Comparison of ENCODE assay signal across 8 cellular contexts in the genomic region with DNA sequence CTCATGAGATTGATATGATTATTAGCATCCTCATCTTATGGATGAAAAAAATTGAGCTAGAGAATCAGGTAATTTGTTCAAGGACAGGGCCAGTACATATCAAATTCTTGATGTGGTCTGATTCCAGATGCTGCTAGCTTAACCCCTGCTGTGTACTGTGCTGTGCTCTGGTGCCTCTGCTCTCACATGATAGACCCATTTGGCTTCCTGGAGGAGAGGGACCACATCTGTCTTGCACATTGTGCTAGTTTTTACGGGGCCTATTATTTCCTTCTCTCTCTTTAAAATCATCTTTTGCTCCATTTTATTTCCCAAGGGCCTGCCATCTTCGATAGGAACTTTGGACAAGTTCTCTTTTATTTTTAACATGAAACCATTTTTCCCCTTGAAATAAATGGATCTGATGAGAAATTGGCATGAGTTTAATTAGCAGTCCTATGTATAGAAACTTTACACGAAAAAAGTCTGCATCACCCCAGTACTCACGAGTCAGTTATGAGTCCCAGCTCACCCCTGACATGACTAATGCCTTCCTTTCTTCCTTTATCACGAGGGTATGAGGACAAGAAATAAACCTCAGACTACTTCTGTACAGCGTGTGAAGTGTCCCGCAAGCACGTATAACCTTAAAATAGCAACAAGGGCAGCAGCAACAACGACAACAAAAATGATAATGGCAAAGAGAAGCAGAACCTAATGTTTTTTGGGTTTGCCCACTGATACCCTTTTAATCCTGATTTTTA. TPM values are rescaled to one million over a fixed set of nuclear protein-coding genes. Genes with fewer than 3 reads are reported as not detected.
DNase-seq lines count a peak whose midpoint lies in the region; ATAC-seq and TF ChIP-seq lines count a peak whose summit lies in the region.

No MANE protein-coding gene starts in this region.

- peaks cover 55% of the 10 kb centered on the region for H3K4me1 Mint-ChIP-seq in activated T-cell treated with anti-CD3 and anti-CD28 coated beads, Interleukin-2, amount 50 U/mL, for 72 hours (ENCODE audit: low read depth)
- H3K4me1 Mint-ChIP-seq in natural killer cell (peaks cover 6 to 17% of the 10 kb centered on the region in 2 donors), neural progenitor cell (no peaks in the 10 kb centered on the region)

- TF ChIP-seq CTCF in natural killer cell (IDR thresholded peaks at IDR 0.05) (no peak), tibial artery (IDR thresholded peaks at IDR 0.05) (no peak), neural progenitor cell (IDR thresholded peaks at IDR 0.05) (no peak)

- H3K9ac ChIP-seq in neural progenitor cell, result no peak overlapping the region

- no peak overlapping the region for H3K4me3 ChIP-seq in tibial artery
- no peak overlapping the region for H3K4me3 ChIP-seq in neural progenitor cell

- H3K9me3 ChIP-seq in tibial artery (no peaks in the 10 kb centered on the region), neural progenitor cell (ENCODE audit: low read depth) (no peaks in the 10 kb centered on the region)

- peak; percentile 7 for DNase-seq in stimulated activated naive CD4-positive, alpha-beta T cell treated with Interleukin-2 at 50 U/mL for 16 hours (lab: John Stamatoyannopoulos, UW)
- no peak for DNase-seq in stimulated activated naive CD4-positive, alpha-beta T cell (lab: John Stamatoyannopoulos, UW)
- DNase-seq in activated T-cell treated with anti-CD3 and anti-CD28 coated beads, Interleukin-2, amount 50 U/mL, for 72 hours, result peak; percentile 39 to 56
- DNase-seq in natural killer cell (no peak), tibial artery (no peak), C1 segment of cervical spinal cord (lab: John Stamatoyannopoulos, UW) (no peak), neural progenitor cell (ENCODE audit: low spot score) (no peak)

- H3K27ac Mint-ChIP-seq in activated T-cell treated with anti-CD3 and anti-CD28 coated beads, Interleukin-2, amount 50 U/mL, for 72 hours, result peak overlapping the region; percentile 77
- peak overlapping the region; percentile 14 to 72 for H3K27ac Mint-ChIP-seq in natural killer cell
- no peak overlapping the region for H3K27ac Mint-ChIP-seq in neural progenitor cell

- no peak overlapping the region for H3K27ac ChIP-seq in tibial artery
- H3K27ac ChIP-seq in neural progenitor cell, result no peak overlapping the region

- H3K36me3 Mint-ChIP-seq in activated T-cell treated with anti-CD3 and anti-CD28 coated beads, Interleukin-2, amount 50 U/mL, for 72 hours (ENCODE audit: insufficient read depth in 2 of 2), result peaks cover 7 to 20% of the 10 kb centered on the region in 2 donors
- H3K36me3 Mint-ChIP-seq in natural killer cell, result no peaks in the 10 kb centered on the region
- H3K36me3 Mint-ChIP-seq in neural progenitor cell, result no peaks in the 10 kb centered on the region

- no peak overlapping the region for H3K4me2 ChIP-seq in neural progenitor cell

- ATAC-seq in HG03196 (IDR thresholded peaks at IDR 0.05; ENCODE audit: unreplicated experiment) (peak; percentile 52), natural killer cell (peak; percentile 81 to 90 (median 84))
- ATAC-seq in activated T-cell treated with anti-CD3 and anti-CD28 coated beads, Interleukin-2, amount 50 U/mL, for 72 hours (replicated peaks in 1 of 2), result peak; percentile 99 to 100

- no peaks in the 10 kb centered on the region for H4K20me1 ChIP-seq in neural progenitor cell (ENCODE audit: low read depth)

- H3K79me2 ChIP-seq in neural progenitor cell (ENCODE audit: low read depth), result no peaks in the 10 kb centered on the region

- intact Hi-C loops in natural killer cell (cut with micrococcal nuclease), result no loop called here
- intact Hi-C loops in tibial artery (cut with DNase I; ENCODE audit: low total_unique reads), result loop anchor here (10.0 kb wide), 1 partner anchor 548 kb away; no protein-coding TSS in a partner anchor

- H3K36me3 ChIP-seq in tibial artery, result no peaks in the 10 kb centered on the region
- no peaks in the 10 kb centered on the region for H3K36me3 ChIP-seq in neural progenitor cell

- H3K9me3 Mint-ChIP-seq in activated T-cell treated with anti-CD3 and anti-CD28 coated beads, Interleukin-2, amount 50 U/mL, for 72 hours, result no peaks in the 10 kb centered on the region
- H3K9me3 Mint-ChIP-seq in natural killer cell, result no peaks in the 10 kb centered on the region
- H3K9me3 Mint-ChIP-seq in neural progenitor cell, result no peaks in the 10 kb centered on the region

- no peak overlapping the region for H2AFZ ChIP-seq in neural progenitor cell (replicated peaks)

- H3K27me3 ChIP-seq in tibial artery, result no peaks in the 10 kb centered on the region
- no peaks in the 10 kb centered on the region for H3K27me3 ChIP-seq in neural progenitor cell

- H3K4me1 ChIP-seq in tibial artery (no peaks in the 10 kb centered on the region), neural progenitor cell (no peaks in the 10 kb centered on the region)

- H3K4me3 Mint-ChIP-seq in activated T-cell treated with anti-CD3 and anti-CD28 coated beads, Interleukin-2, amount 50 U/mL, for 72 hours, result peak overlapping the region; percentile 53 to 57
- no peak overlapping the region for H3K4me3 Mint-ChIP-seq in natural killer cell
- H3K4me3 Mint-ChIP-seq in neural progenitor cell, result no peak overlapping the region

- H3F3A ChIP-seq in neural progenitor cell (ENCODE audit: low read depth), result no peaks in the 10 kb centered on the region

- H3K27me3 Mint-ChIP-seq in activated T-cell treated with anti-CD3 and anti-CD28 coated beads, Interleukin-2, amount 50 U/mL, for 72 hours (ENCODE audit: low read depth), result no peaks in the 10 kb centered on the region
- H3K27me3 Mint-ChIP-seq in natural killer cell (ENCODE audit: low read depth in 2 of 2) (no peaks in the 10 kb centered on the region), neural progenitor cell (ENCODE audit: insufficient read depth, low read depth) (no peaks in the 10 kb centered on the region)

RNA-seq across cellular contexts. Expression of a gene that starts 26.5 kb away (rescaled TPM):
- 10 to 100 TPM; 14.9 to 21.6 TPM for total RNA-seq in activated T-cell treated with anti-CD3 and anti-CD28 coated beads, Interleukin-2, amount 50 U/mL, for 72 hours
- total RNA-seq in natural killer cell, result under 1 TPM; 0.24 to 0.88 (median 0.83) TPM
- total RNA-seq in neural progenitor cell (ENCODE audit: low replicate concordance), result 1.2 and 1.3 TPM in 2 replicates

Comparison
In these comparisons a context has a peak if more than half of its experiments do, and no peak if none do; other contexts are left out.
1. DNase-seq: peak in stimulated activated naive CD4-positive, alpha-beta T cell treated with Interleukin-2 at 50 U/mL for 16 hours (single experiment) and activated T-cell treated with anti-CD3 and anti-CD28 coated beads, Interleukin-2, amount 50 U/mL, for 72 hours (2 of 2); none in stimulated activated naive CD4-positive, alpha-beta T cell (0 of 6), natural killer cell (single experiment), tibial artery (0 of 2), C1 segment of cervical spinal cord (0 of 14) and neural progenitor cell (single experiment).
2. H3K4me3 Mint-ChIP-seq: peak in activated T-cell treated with anti-CD3 and anti-CD28 coated beads, Interleukin-2, amount 50 U/mL, for 72 hours (2 of 2); none in natural killer cell (single experiment) and neural progenitor cell (single experiment).
3. Peak in every context shown above with its lines, with median percentiles within 50 percentile points of each other: ATAC-seq.